Comparison of ENCODE assay signal across 13 cellular contexts in genomic region chr6:157538163-157538562, GRCh38.
DNase-seq lines count a peak whose midpoint lies in the region; ATAC-seq lines count a peak whose summit lies in the region.
"Had no signal": no experiment of that assay in that cellular context is flagged by ENCODE, and none has a peak within 500 bp of the region (broad histone marks: within the 10 kb centered on the region; RNA-seq: fewer than 3 reads in every experiment).

No MANE protein-coding gene starts in this region.

- POLR2A ChIA-PET in activated naive CD8-positive, alpha-beta T cell treated with anti-CD3 and anti-CD28 coated beads, Interleukin-2, amount 10 ng/mL, durations not matched to agents 7 days and 5 days (lab: Charles Lee): interaction anchor here (1.6 to 1.7 kb wide), 2 partner anchors 11 to 215 kb away, joined by 4 to 5 read pairs; no protein-coding TSS in a partner anchor

- H3K4me1 Mint-ChIP-seq in activated naive CD8-positive, alpha-beta T cell treated with anti-CD3 and anti-CD28 coated beads, Interleukin-2, amount 10 ng/mL, durations not matched to agents 7 days and 5 days: peaks cover 49% of the 10 kb centered on the region
- peaks cover 41% of the 10 kb centered on the region for H3K4me1 Mint-ChIP-seq in activated naive CD8-positive, alpha-beta T cell treated with anti-CD3 and anti-CD28 coated beads, Interleukin-2, amount 50 U/mL, for 24 hours
- H3K4me1 Mint-ChIP-seq in effector memory CD8-positive, alpha-beta T cell (ENCODE audit: low read depth in 2 of 2): peaks cover 46 to 54% of the 10 kb centered on the region in 2 donors

- H3K4me3 Mint-ChIP-seq in activated naive CD8-positive, alpha-beta T cell treated with anti-CD3 and anti-CD28 coated beads, Interleukin-2, amount 10 ng/mL, durations not matched to agents 7 days and 5 days: no peak overlapping the region
- H3K4me3 Mint-ChIP-seq in activated naive CD8-positive, alpha-beta T cell treated with anti-CD3 and anti-CD28 coated beads, Interleukin-2, amount 50 U/mL, for 24 hours: no peak overlapping the region
- H3K4me3 Mint-ChIP-seq in effector memory CD8-positive, alpha-beta T cell: peak overlapping the region; percentile 30 to 54
- H3K4me3 Mint-ChIP-seq: activated naive CD8-positive, alpha-beta T cell treated with anti-CD3 and anti-CD28 coated beads for 36 hours; naive thymus-derived CD4-positive, alpha-beta T cell had no signal

- H3K9me3 Mint-ChIP-seq in activated naive CD8-positive, alpha-beta T cell treated with anti-CD3 and anti-CD28 coated beads, Interleukin-2, amount 10 ng/mL, durations not matched to agents 7 days and 5 days: no peaks in the 10 kb centered on the region
- no peaks in the 10 kb centered on the region for H3K9me3 Mint-ChIP-seq in activated naive CD8-positive, alpha-beta T cell treated with anti-CD3 and anti-CD28 coated beads, Interleukin-2, amount 50 U/mL, for 24 hours
- H3K9me3 Mint-ChIP-seq in effector memory CD8-positive, alpha-beta T cell: no peaks in the 10 kb centered on the region
- H3K9me3 Mint-ChIP-seq: activated naive CD8-positive, alpha-beta T cell treated with anti-CD3 and anti-CD28 coated beads for 36 hours; naive thymus-derived CD4-positive, alpha-beta T cell had no signal

- ATAC-seq in activated naive CD8-positive, alpha-beta T cell treated with anti-CD3 and anti-CD28 coated beads, Interleukin-2, amount 10 ng/mL, durations not matched to agents 7 days and 5 days (ENCODE audit: low read depth): peak; percentile 41
- no peak for ATAC-seq in activated naive CD8-positive, alpha-beta T cell treated with anti-CD3 and anti-CD28 coated beads, Interleukin-2, amount 50 U/mL, for 24 hours
- ATAC-seq in HG03175 (IDR thresholded peaks at IDR 0.05; ENCODE audit: unreplicated experiment): peak; percentile 36
- ATAC-seq in effector memory CD8-positive, alpha-beta T cell (replicated peaks): no peak
- ATAC-seq: naive thymus-derived CD4-positive, alpha-beta T cell had no signal

- no peak for DNase-seq in activated naive CD8-positive, alpha-beta T cell treated with anti-CD3 and anti-CD28 coated beads, Interleukin-2, amount 10 ng/mL, durations not matched to agents 7 days and 5 days
- DNase-seq in activated naive CD8-positive, alpha-beta T cell treated with anti-CD3 and anti-CD28 coated beads, Interleukin-2, amount 50 U/mL, for 24 hours: no peak
- no peak for DNase-seq in effector memory CD8-positive, alpha-beta T cell
- DNase-seq in T-helper 9 cell (no peak), NCI-H2107 treated with DMSO at 0.1 percent for 48 hours (lab: John Stamatoyannopoulos, UW; ENCODE audit: unreplicated experiment) (no peak), cardiac septum (ENCODE audit: low spot score) (no peak)
- no peak for DNase-seq in activated T-cell treated with anti-CD3 and anti-CD28 coated beads, Interleukin-2, amount 50 U/mL, for 48 hours
- DNase-seq: activated naive CD8-positive, alpha-beta T cell treated with anti-CD3 and anti-CD28 coated beads for 36 hours; DMS79; naive thymus-derived CD4-positive, alpha-beta T cell; NCI-H1930; upper lobe of left lung had no signal

- intact Hi-C loops in cardiac septum (cut with DNase I): no loop called here

- peak overlapping the region; percentile 47 for H3K27ac Mint-ChIP-seq in activated naive CD8-positive, alpha-beta T cell treated with anti-CD3 and anti-CD28 coated beads, Interleukin-2, amount 10 ng/mL, durations not matched to agents 7 days and 5 days
- no peak overlapping the region for H3K27ac Mint-ChIP-seq in activated naive CD8-positive, alpha-beta T cell treated with anti-CD3 and anti-CD28 coated beads, Interleukin-2, amount 50 U/mL, for 24 hours
- peak overlapping the region; percentile 86 to 90 for H3K27ac Mint-ChIP-seq in effector memory CD8-positive, alpha-beta T cell

- H3K36me3 Mint-ChIP-seq in activated naive CD8-positive, alpha-beta T cell treated with anti-CD3 and anti-CD28 coated beads, Interleukin-2, amount 10 ng/mL, durations not matched to agents 7 days and 5 days: peaks cover 7% of the 10 kb centered on the region
- no peaks in the 10 kb centered on the region for H3K36me3 Mint-ChIP-seq in activated naive CD8-positive, alpha-beta T cell treated with anti-CD3 and anti-CD28 coated beads, Interleukin-2, amount 50 U/mL, for 24 hours (ENCODE audit: low read depth)
- peaks cover 6% of the 10 kb centered on the region for H3K36me3 Mint-ChIP-seq in effector memory CD8-positive, alpha-beta T cell (ENCODE audit: insufficient read depth)

- H3K27me3 Mint-ChIP-seq in activated naive CD8-positive, alpha-beta T cell treated with anti-CD3 and anti-CD28 coated beads, Interleukin-2, amount 10 ng/mL, durations not matched to agents 7 days and 5 days: peaks cover 2% of the 10 kb centered on the region
- no peaks in the 10 kb centered on the region for H3K27me3 Mint-ChIP-seq in activated naive CD8-positive, alpha-beta T cell treated with anti-CD3 and anti-CD28 coated beads, Interleukin-2, amount 50 U/mL, for 24 hours
- H3K27me3 Mint-ChIP-seq in effector memory CD8-positive, alpha-beta T cell: no peaks in the 10 kb centered on the region
- H3K27me3 Mint-ChIP-seq: naive thymus-derived CD4-positive, alpha-beta T cell had no signal

Comparison
In these comparisons a context has a peak if more than half of its experiments do, and no peak if none do; other contexts are left out.
1. ATAC-seq: peak in activated naive CD8-positive, alpha-beta T cell treated with anti-CD3 and anti-CD28 coated beads, Interleukin-2, amount 10 ng/mL, durations not matched to agents 7 days and 5 days (single experiment) and HG03175 (single experiment); none in activated naive CD8-positive, alpha-beta T cell treated with anti-CD3 and anti-CD28 coated beads, Interleukin-2, amount 50 U/mL, for 24 hours (single experiment) and effector memory CD8-positive, alpha-beta T cell (single experiment).
2. H3K4me3 Mint-ChIP-seq: peak in effector memory CD8-positive, alpha-beta T cell (2 of 2); none in activated naive CD8-positive, alpha-beta T cell treated with anti-CD3 and anti-CD28 coated beads, Interleukin-2, amount 10 ng/mL, durations not matched to agents 7 days and 5 days (single experiment) and activated naive CD8-positive, alpha-beta T cell treated with anti-CD3 and anti-CD28 coated beads, Interleukin-2, amount 50 U/mL, for 24 hours (single experiment).